In the genomic region with DNA sequence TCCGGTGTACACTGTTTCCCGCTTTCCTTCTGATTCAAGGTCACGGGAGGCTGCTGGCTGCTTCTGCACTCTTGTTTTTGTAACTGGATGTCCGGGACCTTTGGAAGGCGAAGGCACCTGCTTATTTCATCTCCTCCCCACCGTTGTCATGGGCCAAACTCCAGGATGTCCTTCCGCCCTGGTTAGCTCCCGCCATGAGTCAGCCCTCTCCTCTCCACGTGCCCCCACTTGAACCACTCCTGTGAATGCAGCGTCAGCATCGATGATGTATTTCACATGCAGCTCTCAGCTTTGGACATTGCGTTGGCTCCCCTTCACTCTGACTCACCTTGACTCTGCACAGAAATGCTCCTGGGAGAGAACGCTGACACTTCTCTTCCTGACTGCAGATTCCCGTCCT, we compare ENCODE assay signal across 1 cellular context.
TF ChIP-seq lines count a peak whose summit lies in the region.

No MANE protein-coding gene starts in this region.

TF ChIP-seq in HepG2, 621 proteins besides CTCF, POLR2A, EP300 and RAD21 (continued from another document and continues in another):
- no peak for TF ChIP-seq TCF12 (IDR thresholded peaks at IDR 0.05)
- TF ChIP-seq TCF12 (CRISPR knock-in tag; IDR thresholded peaks at IDR 0.05), result no peak
- TF ChIP-seq MAZ (IDR thresholded peaks at IDR 0.05; ENCODE audit: borderline replicate concordance, low read depth, low read length), result peak; percentile 72; the same call in 1 of the 2 replicates
- 0 out of 2 replicates have a peak, but pooled peaks have one; percentile 43 for TF ChIP-seq MAZ (CRISPR knock-in tag; IDR thresholded peaks at IDR 0.05; ENCODE audit: low read depth)
- TF ChIP-seq CHD4 (IDR thresholded peaks at IDR 0.05; ENCODE audit: borderline replicate concordance, low read length), result no peak
- TF ChIP-seq, protein P1, sequence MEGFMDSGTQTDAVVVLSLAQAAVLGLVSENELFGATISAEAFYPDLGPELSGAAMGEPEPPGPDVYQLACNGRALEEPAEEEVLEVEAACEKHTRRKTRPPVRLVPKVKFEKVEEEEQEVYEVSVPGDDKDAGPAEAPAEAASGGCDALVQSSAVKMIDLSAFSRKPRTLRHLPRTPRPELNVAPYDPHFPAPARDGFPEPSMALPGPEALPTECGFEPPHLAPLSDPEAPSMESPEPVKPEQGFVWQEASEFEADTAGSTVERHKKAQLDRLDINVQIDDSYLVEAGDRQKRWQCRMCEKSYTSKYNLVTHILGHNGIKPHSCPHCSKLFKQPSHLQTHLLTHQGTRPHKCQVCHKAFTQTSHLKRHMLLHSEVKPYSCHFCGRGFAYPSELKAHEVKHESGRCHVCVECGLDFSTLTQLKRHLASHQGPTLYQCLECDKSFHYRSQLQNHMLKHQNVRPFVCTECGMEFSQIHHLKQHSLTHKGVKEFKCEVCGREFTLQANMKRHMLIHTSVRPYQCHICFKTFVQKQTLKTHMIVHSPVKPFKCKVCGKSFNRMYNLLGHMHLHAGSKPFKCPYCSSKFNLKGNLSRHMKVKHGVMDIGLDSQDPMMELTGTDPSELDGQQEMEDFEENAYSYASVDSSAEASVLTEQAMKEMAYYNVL (CRISPR knock-in tag; IDR thresholded peaks at IDR 0.05; ENCODE audit: borderline replicate concordance), result no peak
- TF ChIP-seq, protein P2, sequence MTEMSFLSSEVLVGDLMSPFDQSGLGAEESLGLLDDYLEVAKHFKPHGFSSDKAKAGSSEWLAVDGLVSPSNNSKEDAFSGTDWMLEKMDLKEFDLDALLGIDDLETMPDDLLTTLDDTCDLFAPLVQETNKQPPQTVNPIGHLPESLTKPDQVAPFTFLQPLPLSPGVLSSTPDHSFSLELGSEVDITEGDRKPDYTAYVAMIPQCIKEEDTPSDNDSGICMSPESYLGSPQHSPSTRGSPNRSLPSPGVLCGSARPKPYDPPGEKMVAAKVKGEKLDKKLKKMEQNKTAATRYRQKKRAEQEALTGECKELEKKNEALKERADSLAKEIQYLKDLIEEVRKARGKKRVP (CRISPR knock-in tag; IDR thresholded peaks at IDR 0.05), result peak in 1 of 2 experiments; percentile 67; a peak in 2 of 4 replicates
- no peak for TF ChIP-seq ZKSCAN1 (IDR thresholded peaks at IDR 0.05; ENCODE audit: low read length)
- peak; percentile 31; the same call in 1 of the 2 replicates for TF ChIP-seq ZFY (CRISPR knock-in tag; IDR thresholded peaks at IDR 0.05)
- TF ChIP-seq PHF20 (CRISPR knock-in tag; IDR thresholded peaks at IDR 0.05), result peak; percentile 55; the same call in 1 of the 2 replicates
- no peak for TF ChIP-seq ASH2L (IDR thresholded peaks at IDR 0.05; ENCODE audit: insufficient read length, low read depth, low read length)
- no peak for TF ChIP-seq PAX8 (CRISPR knock-in tag; IDR thresholded peaks at IDR 0.05; ENCODE audit: borderline replicate concordance)
- TF ChIP-seq TBX2 (CRISPR knock-in tag; IDR thresholded peaks at IDR 0.05; ENCODE audit: borderline replicate concordance), result peak; percentile 55; the same call in 1 of the 2 replicates
- peak; percentile 97 for TF ChIP-seq SAP130 (CRISPR knock-in tag; IDR thresholded peaks at IDR 0.05; ENCODE audit: low read depth)
- 0 out of 2 replicates have a peak, but pooled peaks have one; percentile 26 for TF ChIP-seq SP5 (CRISPR knock-in tag; IDR thresholded peaks at IDR 0.05; ENCODE audit: borderline replicate concordance, low read depth)
- TF ChIP-seq MEIS2 (CRISPR knock-in tag; IDR thresholded peaks at IDR 0.05), result peak; percentile 33; the same call in 1 of the 2 replicates
- TF ChIP-seq SYNCRIP (IDR thresholded peaks at IDR 0.05; ENCODE audit: insufficient read depth, low read depth, low read length), result no peak
- TF ChIP-seq, protein P3, sequence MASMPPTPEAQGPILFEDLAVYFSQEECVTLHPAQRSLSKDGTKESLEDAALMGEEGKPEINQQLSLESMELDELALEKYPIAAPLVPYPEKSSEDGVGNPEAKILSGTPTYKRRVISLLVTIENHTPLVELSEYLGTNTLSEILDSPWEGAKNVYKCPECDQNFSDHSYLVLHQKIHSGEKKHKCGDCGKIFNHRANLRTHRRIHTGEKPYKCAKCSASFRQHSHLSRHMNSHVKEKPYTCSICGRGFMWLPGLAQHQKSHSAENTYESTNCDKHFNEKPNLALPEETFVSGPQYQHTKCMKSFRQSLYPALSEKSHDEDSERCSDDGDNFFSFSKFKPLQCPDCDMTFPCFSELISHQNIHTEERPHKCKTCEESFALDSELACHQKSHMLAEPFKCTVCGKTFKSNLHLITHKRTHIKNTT (CRISPR knock-in tag; IDR thresholded peaks at IDR 0.05), result no peak
- TF ChIP-seq, protein P4, sequence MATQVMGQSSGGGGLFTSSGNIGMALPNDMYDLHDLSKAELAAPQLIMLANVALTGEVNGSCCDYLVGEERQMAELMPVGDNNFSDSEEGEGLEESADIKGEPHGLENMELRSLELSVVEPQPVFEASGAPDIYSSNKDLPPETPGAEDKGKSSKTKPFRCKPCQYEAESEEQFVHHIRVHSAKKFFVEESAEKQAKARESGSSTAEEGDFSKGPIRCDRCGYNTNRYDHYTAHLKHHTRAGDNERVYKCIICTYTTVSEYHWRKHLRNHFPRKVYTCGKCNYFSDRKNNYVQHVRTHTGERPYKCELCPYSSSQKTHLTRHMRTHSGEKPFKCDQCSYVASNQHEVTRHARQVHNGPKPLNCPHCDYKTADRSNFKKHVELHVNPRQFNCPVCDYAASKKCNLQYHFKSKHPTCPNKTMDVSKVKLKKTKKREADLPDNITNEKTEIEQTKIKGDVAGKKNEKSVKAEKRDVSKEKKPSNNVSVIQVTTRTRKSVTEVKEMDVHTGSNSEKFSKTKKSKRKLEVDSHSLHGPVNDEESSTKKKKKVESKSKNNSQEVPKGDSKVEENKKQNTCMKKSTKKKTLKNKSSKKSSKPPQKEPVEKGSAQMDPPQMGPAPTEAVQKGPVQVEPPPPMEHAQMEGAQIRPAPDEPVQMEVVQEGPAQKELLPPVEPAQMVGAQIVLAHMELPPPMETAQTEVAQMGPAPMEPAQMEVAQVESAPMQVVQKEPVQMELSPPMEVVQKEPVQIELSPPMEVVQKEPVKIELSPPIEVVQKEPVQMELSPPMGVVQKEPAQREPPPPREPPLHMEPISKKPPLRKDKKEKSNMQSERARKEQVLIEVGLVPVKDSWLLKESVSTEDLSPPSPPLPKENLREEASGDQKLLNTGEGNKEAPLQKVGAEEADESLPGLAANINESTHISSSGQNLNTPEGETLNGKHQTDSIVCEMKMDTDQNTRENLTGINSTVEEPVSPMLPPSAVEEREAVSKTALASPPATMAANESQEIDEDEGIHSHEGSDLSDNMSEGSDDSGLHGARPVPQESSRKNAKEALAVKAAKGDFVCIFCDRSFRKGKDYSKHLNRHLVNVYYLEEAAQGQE (IDR thresholded peaks at IDR 0.05; ENCODE audit: borderline replicate concordance in 1 of 2, low read depth in 1 of 2, low read length in 2 of 2), result peak in 1 of 2 experiments; percentile 47; a peak in 1 of 4 replicates
- TF ChIP-seq, protein P5, sequence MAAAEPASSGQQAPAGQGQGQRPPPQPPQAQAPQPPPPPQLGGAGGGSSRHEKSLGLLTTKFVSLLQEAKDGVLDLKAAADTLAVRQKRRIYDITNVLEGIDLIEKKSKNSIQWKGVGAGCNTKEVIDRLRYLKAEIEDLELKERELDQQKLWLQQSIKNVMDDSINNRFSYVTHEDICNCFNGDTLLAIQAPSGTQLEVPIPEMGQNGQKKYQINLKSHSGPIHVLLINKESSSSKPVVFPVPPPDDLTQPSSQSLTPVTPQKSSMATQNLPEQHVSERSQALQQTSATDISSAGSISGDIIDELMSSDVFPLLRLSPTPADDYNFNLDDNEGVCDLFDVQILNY (CRISPR knock-in tag; conservative IDR thresholded peaks at IDR 0.05), result no peak; the same call in 1 of the 2 replicates
- no peak for TF ChIP-seq U2AF1 (optimal IDR thresholded peaks at IDR 0.05; ENCODE audit: low read depth, low read length)
- no peak for TF ChIP-seq ZNF235 (CRISPR knock-in tag; IDR thresholded peaks at IDR 0.05; ENCODE audit: borderline replicate concordance)
- no peak for TF ChIP-seq MTA1 (CRISPR knock-in tag; IDR thresholded peaks at IDR 0.05; ENCODE audit: borderline replicate concordance)
- TF ChIP-seq, protein P6, sequence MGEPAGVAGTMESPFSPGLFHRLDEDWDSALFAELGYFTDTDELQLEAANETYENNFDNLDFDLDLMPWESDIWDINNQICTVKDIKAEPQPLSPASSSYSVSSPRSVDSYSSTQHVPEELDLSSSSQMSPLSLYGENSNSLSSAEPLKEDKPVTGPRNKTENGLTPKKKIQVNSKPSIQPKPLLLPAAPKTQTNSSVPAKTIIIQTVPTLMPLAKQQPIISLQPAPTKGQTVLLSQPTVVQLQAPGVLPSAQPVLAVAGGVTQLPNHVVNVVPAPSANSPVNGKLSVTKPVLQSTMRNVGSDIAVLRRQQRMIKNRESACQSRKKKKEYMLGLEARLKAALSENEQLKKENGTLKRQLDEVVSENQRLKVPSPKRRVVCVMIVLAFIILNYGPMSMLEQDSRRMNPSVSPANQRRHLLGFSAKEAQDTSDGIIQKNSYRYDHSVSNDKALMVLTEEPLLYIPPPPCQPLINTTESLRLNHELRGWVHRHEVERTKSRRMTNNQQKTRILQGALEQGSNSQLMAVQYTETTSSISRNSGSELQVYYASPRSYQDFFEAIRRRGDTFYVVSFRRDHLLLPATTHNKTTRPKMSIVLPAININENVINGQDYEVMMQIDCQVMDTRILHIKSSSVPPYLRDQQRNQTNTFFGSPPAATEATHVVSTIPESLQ (CRISPR knock-in tag; conservative IDR thresholded peaks at IDR 0.05), result no peak
- 0 out of 2 replicates have a peak, but pooled peaks have one; percentile 38 for TF ChIP-seq SMAD3 (CRISPR knock-in tag; IDR thresholded peaks at IDR 0.05)
- TF ChIP-seq, protein P7, sequence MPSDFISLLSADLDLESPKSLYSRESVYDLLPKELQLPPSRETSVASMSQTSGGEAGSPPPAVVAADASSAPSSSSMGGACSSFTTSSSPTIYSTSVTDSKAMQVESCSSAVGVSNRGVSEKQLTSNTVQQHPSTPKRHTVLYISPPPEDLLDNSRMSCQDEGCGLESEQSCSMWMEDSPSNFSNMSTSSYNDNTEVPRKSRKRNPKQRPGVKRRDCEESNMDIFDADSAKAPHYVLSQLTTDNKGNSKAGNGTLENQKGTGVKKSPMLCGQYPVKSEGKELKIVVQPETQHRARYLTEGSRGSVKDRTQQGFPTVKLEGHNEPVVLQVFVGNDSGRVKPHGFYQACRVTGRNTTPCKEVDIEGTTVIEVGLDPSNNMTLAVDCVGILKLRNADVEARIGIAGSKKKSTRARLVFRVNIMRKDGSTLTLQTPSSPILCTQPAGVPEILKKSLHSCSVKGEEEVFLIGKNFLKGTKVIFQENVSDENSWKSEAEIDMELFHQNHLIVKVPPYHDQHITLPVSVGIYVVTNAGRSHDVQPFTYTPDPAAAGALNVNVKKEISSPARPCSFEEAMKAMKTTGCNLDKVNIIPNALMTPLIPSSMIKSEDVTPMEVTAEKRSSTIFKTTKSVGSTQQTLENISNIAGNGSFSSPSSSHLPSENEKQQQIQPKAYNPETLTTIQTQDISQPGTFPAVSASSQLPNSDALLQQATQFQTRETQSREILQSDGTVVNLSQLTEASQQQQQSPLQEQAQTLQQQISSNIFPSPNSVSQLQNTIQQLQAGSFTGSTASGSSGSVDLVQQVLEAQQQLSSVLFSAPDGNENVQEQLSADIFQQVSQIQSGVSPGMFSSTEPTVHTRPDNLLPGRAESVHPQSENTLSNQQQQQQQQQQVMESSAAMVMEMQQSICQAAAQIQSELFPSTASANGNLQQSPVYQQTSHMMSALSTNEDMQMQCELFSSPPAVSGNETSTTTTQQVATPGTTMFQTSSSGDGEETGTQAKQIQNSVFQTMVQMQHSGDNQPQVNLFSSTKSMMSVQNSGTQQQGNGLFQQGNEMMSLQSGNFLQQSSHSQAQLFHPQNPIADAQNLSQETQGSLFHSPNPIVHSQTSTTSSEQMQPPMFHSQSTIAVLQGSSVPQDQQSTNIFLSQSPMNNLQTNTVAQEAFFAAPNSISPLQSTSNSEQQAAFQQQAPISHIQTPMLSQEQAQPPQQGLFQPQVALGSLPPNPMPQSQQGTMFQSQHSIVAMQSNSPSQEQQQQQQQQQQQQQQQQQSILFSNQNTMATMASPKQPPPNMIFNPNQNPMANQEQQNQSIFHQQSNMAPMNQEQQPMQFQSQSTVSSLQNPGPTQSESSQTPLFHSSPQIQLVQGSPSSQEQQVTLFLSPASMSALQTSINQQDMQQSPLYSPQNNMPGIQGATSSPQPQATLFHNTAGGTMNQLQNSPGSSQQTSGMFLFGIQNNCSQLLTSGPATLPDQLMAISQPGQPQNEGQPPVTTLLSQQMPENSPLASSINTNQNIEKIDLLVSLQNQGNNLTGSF (CRISPR knock-in tag; IDR thresholded peaks at IDR 0.05), result no peak
- peak; percentile 28; the same call in 1 of the 2 replicates for TF ChIP-seq HMG20A (CRISPR knock-in tag; IDR thresholded peaks at IDR 0.05; ENCODE audit: borderline replicate concordance)
- TF ChIP-seq MYNN (CRISPR knock-in tag; IDR thresholded peaks at IDR 0.05; ENCODE audit: low read depth), result peak; percentile 66; the same call in 1 of the 2 replicates
- TF ChIP-seq ISX (CRISPR knock-in tag; conservative IDR thresholded peaks at IDR 0.05), result no peak
- no peak for TF ChIP-seq KLF11 (CRISPR knock-in tag; IDR thresholded peaks at IDR 0.05)
- TF ChIP-seq, protein P8, sequence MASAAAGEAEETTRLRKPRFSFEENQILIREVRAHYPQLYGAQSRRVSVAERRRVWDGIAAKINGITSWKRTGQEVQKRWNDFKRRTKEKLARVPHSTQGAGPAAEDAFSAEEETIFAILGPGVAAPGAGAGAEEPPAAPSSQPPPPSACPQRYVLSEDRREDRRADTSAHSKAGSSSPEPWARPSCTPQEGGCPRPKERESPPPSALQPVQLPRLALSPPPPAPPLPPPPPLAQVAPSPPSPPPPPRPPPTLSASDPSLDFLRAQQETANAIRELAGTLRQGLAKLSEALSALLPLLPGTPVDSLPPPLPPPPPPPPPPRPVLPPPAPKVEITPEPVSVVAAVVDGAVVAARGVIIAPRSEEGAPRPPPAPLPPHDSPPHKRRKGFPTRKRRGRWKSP (CRISPR knock-in tag; IDR thresholded peaks at IDR 0.05), result 0 out of 2 replicates have a peak, but pooled peaks have one; percentile 64
- TF ChIP-seq ZIK1 (CRISPR knock-in tag; IDR thresholded peaks at IDR 0.05; ENCODE audit: borderline replicate concordance, low read depth), result peak; percentile 80; the same call in 1 of the 2 replicates
- TF ChIP-seq, protein P9, sequence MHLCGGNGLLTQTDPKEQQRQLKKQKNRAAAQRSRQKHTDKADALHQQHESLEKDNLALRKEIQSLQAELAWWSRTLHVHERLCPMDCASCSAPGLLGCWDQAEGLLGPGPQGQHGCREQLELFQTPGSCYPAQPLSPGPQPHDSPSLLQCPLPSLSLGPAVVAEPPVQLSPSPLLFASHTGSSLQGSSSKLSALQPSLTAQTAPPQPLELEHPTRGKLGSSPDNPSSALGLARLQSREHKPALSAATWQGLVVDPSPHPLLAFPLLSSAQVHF (CRISPR knock-in tag; IDR thresholded peaks at IDR 0.05), result 0 out of 2 replicates have a peak, but pooled peaks have one; percentile 34
- TF ChIP-seq ZFAT (CRISPR knock-in tag; conservative IDR thresholded peaks at IDR 0.05), result no peak
- TF ChIP-seq, protein P10, sequence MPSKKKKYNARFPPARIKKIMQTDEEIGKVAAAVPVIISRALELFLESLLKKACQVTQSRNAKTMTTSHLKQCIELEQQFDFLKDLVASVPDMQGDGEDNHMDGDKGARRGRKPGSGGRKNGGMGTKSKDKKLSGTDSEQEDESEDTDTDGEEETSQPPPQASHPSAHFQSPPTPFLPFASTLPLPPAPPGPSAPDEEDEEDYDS (CRISPR knock-in tag; IDR thresholded peaks at IDR 0.05), result peak; percentile 40; the same call in 1 of the 2 replicates
- no peak for TF ChIP-seq ZNF256 (CRISPR knock-in tag; conservative IDR thresholded peaks at IDR 0.05)
- TF ChIP-seq KLF16 (CRISPR knock-in tag; IDR thresholded peaks at IDR 0.05), result peak in 1 of 2 experiments; percentile 67; a peak in 1 of 4 replicates
- no peak for TF ChIP-seq ZNF367 (CRISPR knock-in tag; IDR thresholded peaks at IDR 0.05; ENCODE audit: borderline replicate concordance)
- no peak for TF ChIP-seq KAT2B (IDR thresholded peaks at IDR 0.05; ENCODE audit: borderline replicate concordance, low read depth, low read length)
- no peak for TF ChIP-seq NFE2 (CRISPR knock-in tag; IDR thresholded peaks at IDR 0.05)
- TF ChIP-seq SPEN (CRISPR knock-in tag; IDR thresholded peaks at IDR 0.05; ENCODE audit: low read depth), result peak; percentile 53; the same call in 1 of the 2 replicates
